In the genomic region with DNA sequence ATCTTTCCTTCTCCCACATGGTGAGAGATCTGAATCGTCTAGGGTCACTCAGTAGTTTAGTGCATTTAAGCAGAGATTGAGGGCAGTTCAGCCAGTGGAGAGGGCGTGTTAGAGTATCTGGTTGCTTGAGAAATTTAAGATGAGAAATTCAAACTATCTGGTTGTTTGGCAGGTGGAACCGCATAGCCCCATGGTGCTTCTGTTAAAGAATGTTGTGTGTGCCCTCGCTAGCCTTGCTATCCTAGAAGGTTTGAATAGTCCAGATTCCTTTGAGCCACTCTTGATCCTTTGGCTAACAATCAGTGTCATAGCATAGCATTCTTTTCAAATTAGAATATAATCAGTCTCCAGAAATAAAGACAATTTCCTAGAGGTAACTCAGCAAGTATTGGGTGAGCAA, we compare ENCODE assay signal across 1 cellular context.
TF ChIP-seq lines count a peak whose summit lies in the region.

No MANE protein-coding gene starts in this region.

TF ChIP-seq in IMR-90, 13 proteins besides CTCF, POLR2A, EP300 and RAD21:
- no peak for TF ChIP-seq MXI1 (IDR thresholded peaks at IDR 0.05; ENCODE audit: borderline replicate concordance, low read depth, low read length)
- no peak for TF ChIP-seq BHLHE40 (IDR thresholded peaks at IDR 0.05; ENCODE audit: low read depth, low read length)
- TF ChIP-seq NFE2L2 (IDR thresholded peaks at IDR 0.05; ENCODE audit: low read depth, low read length), result no peak
- TF ChIP-seq MAZ (IDR thresholded peaks at IDR 0.05; ENCODE audit: borderline replicate concordance, low read depth, low read length), result no peak
- TF ChIP-seq RFX5 (IDR thresholded peaks at IDR 0.05; ENCODE audit: low read depth, low read length), result no peak
- no peak for TF ChIP-seq USF2 (IDR thresholded peaks at IDR 0.05; ENCODE audit: low read depth, low read length)
- no peak for TF ChIP-seq MAFK (IDR thresholded peaks at IDR 0.05; ENCODE audit: low read depth, low read length)
- no peak for TF ChIP-seq RCOR1 (IDR thresholded peaks at IDR 0.05; ENCODE audit: insufficient replicate concordance, low read length)
- TF ChIP-seq SMC3 (IDR thresholded peaks at IDR 0.05; ENCODE audit: low read depth, low read length), result no peak
- TF ChIP-seq FOS (IDR thresholded peaks at IDR 0.05; ENCODE audit: low read depth, low read length), result no peak
- no peak for TF ChIP-seq ELK1 (IDR thresholded peaks at IDR 0.05; ENCODE audit: borderline replicate concordance, low read depth, low read length)
- TF ChIP-seq CHD1 (IDR thresholded peaks at IDR 0.05; ENCODE audit: low read depth, low read length), result no peak
- TF ChIP-seq CEBPB (IDR thresholded peaks at IDR 0.05; ENCODE audit: low read depth, low read length), result no peak
